15 cellular contexts compared by ENCODE assay signal in the genomic region with DNA sequence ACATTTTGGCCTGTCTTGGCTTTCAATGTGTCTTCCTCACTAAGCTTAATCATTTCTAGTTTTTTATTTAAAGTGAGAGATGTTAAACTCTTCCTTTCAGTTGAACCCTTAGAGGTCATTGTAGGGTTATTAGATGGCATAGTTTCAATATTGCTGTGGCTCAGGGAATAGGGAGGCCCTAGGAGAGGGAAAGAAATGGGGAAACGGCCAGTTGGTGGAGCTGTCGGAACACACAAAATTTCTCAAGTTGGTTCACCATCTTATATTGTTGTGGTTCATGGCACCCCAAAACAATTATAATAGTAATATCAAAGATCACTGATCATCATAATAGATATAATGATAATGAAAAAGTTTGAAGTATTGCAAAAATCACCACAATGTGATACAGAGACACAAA. TPM values are rescaled to one million over a fixed set of nuclear protein-coding genes. Genes with fewer than 3 reads are reported as not detected.
DNase-seq lines count a peak whose midpoint lies in the region; TF ChIP-seq lines count a peak whose summit lies in the region.
"Had no signal": no experiment of that assay in that cellular context is flagged by ENCODE, and none has a peak within 500 bp of the region (broad histone marks: within the 10 kb centered on the region; RNA-seq: fewer than 3 reads in every experiment).

No MANE protein-coding gene starts in this region.

- peak; percentile 32; the same call in 1 of the 2 replicates for TF ChIP-seq CTCF in A673 (conservative IDR thresholded peaks at IDR 0.05; ENCODE audit: low read depth, low read length)
- TF ChIP-seq CTCF in chondrocyte (IDR thresholded peaks at IDR 0.05) = peak; percentile 28
- TF ChIP-seq CTCF in RWPE1 (conservative IDR thresholded peaks at IDR 0.05; ENCODE audit: low read depth) = no peak

- in situ Hi-C loops in G401 (cut with HindIII; ENCODE audit: low sequenced_read_pairs) = no loop called here

- no peak overlapping the region for H3K4me3 ChIP-seq in A673 (ENCODE audit: low read depth, low read length, poor library complexity, severe bottlenecking)
- no peak overlapping the region for H3K4me3 ChIP-seq in NT2/D1 (ENCODE audit: insufficient read length, low read depth)

- no peak overlapping the region for H3K9ac ChIP-seq in NT2/D1 (ENCODE audit: insufficient read length, low read depth)

- POLR2A ChIA-PET in A673 (lab: Charles Lee; ENCODE audit: low non-redundant PET) (no interaction called here), RWPE1 (lab: Yijun Ruan, JAX; ENCODE audit: low non-redundant PET) (no interaction called here)

- H3K4me1 ChIP-seq in A673 (ENCODE audit: insufficient read depth, low read length, poor library complexity, severe bottlenecking) (no peaks in the 10 kb centered on the region), NT2/D1 (ENCODE audit: insufficient read depth, insufficient read length) (no peaks in the 10 kb centered on the region)

- DNase-seq in A673 (ENCODE audit: low spot score) = no peak
- peak; percentile 7 for DNase-seq in G401 (ENCODE audit: low spot score)
- DNase-seq in NT2/D1 (ENCODE audit: low read depth, low spot score) = peak; percentile 3
- DNase-seq in chondrocyte (ENCODE audit: low spot score) = no peak
- DNase-seq in stimulated activated CD4-positive, alpha-beta T cell treated with anti-CD3 and anti-CD28 coated beads, Interleukin-2, amount 100 ng/mL, for 24 hours = no peak
- DNase-seq in T-helper 2 cell treated with Interferon-gamma antibody and Interleukin-4, amounts not matched to agents 5 μg/mL and 100 μg/mL, for 36 hours (ENCODE audit: low spot score) = no peak
- DNase-seq in putamen (ENCODE audit: low spot score) = no peak
- DNase-seq in RWPE1 (ENCODE audit: low spot score) = no peak
- DNase-seq: activated CD8-positive, alpha-beta T cell treated with anti-CD3 and anti-CD28 coated beads, Interleukin-2, amount 10 ng/mL, durations not matched to agents 7 days and 5 days; central memory CD4-positive, alpha-beta T cell; hippocampal formation; NCI-H2029; NCI-H524 treated with DMSO at 0.1 percent for 48 hours; RPMI8226; T-helper 1 cell had no signal

- peaks cover 32% of the 10 kb centered on the region for H3K9me3 Mint-ChIP-seq in chondrocyte (ENCODE audit: low read depth)
- H3K9me3 Mint-ChIP-seq in T-helper 2 cell treated with Interferon-gamma antibody and Interleukin-4, amounts not matched to agents 5 μg/mL and 100 μg/mL, for 36 hours = peaks cover 7% of the 10 kb centered on the region

- H3K9me3 ChIP-seq in A673 (ENCODE audit: low read depth, low read length, poor library complexity, severe bottlenecking) (no peaks in the 10 kb centered on the region), NT2/D1 (ENCODE audit: insufficient read depth, low read length) (peaks cover 22% of the 10 kb centered on the region)

- H3K27me3 ChIP-seq in A673 (replicated peaks; ENCODE audit: insufficient read depth, low read depth, low read length, poor library complexity) = no peaks in the 10 kb centered on the region
- peaks cover 7% of the 10 kb centered on the region for H3K27me3 ChIP-seq in NT2/D1 (ENCODE audit: insufficient read depth, insufficient read length)

- H3K27ac Mint-ChIP-seq in chondrocyte (ENCODE audit: unreplicated experiment) = no peak overlapping the region
- no peak overlapping the region for H3K27ac Mint-ChIP-seq in T-helper 2 cell treated with Interferon-gamma antibody and Interleukin-4, amounts not matched to agents 5 μg/mL and 100 μg/mL, for 36 hours
- H3K27ac Mint-ChIP-seq: activated CD8-positive, alpha-beta T cell treated with anti-CD3 and anti-CD28 coated beads, Interleukin-2, amount 10 ng/mL, durations not matched to agents 7 days and 5 days had no signal

- intact Hi-C loops in A673 (cut with micrococcal nuclease; ENCODE audit: unreplicated experiment) = no loop called here

- CTCF ChIA-PET in A673 (lab: Charles Lee) (interaction anchor here (0.6 kb wide), 1 partner anchor 25 kb away, joined by 4 read pairs; no protein-coding TSS in a partner anchor), RWPE1 (lab: Yijun Ruan, JAX) (no interaction called here)

- BruUV-seq in A673 (replicated peaks; lab: Mats Ljungman, UMichigan) = no TSS peak

- H3K36me3 ChIP-seq in A673 (ENCODE audit: insufficient read depth, low read length, poor library complexity, severe bottlenecking) = no peaks in the 10 kb centered on the region
- no peaks in the 10 kb centered on the region for H3K36me3 ChIP-seq in NT2/D1 (ENCODE audit: insufficient read depth, insufficient read length, low read length)

- H3K4me1 Mint-ChIP-seq in chondrocyte (ENCODE audit: low read depth) = no peaks in the 10 kb centered on the region
- no peaks in the 10 kb centered on the region for H3K4me1 Mint-ChIP-seq in T-helper 2 cell treated with Interferon-gamma antibody and Interleukin-4, amounts not matched to agents 5 μg/mL and 100 μg/mL, for 36 hours (ENCODE audit: low read depth)

- H3K36me3 Mint-ChIP-seq in chondrocyte (ENCODE audit: low read depth) = no peaks in the 10 kb centered on the region
- no peaks in the 10 kb centered on the region for H3K36me3 Mint-ChIP-seq in T-helper 2 cell treated with Interferon-gamma antibody and Interleukin-4, amounts not matched to agents 5 μg/mL and 100 μg/mL, for 36 hours (ENCODE audit: low read depth)

- no peak overlapping the region for H3K4me3 Mint-ChIP-seq in chondrocyte (ENCODE audit: unreplicated experiment)
- H3K4me3 Mint-ChIP-seq in T-helper 2 cell treated with Interferon-gamma antibody and Interleukin-4, amounts not matched to agents 5 μg/mL and 100 μg/mL, for 36 hours = no peak overlapping the region
- H3K4me3 Mint-ChIP-seq: activated CD8-positive, alpha-beta T cell treated with anti-CD3 and anti-CD28 coated beads, Interleukin-2, amount 10 ng/mL, durations not matched to agents 7 days and 5 days had no signal

- H3K27me3 Mint-ChIP-seq in chondrocyte (ENCODE audit: low read depth) = no peaks in the 10 kb centered on the region
- no peaks in the 10 kb centered on the region for H3K27me3 Mint-ChIP-seq in T-helper 2 cell treated with Interferon-gamma antibody and Interleukin-4, amounts not matched to agents 5 μg/mL and 100 μg/mL, for 36 hours (ENCODE audit: low read depth)

- H3K27ac ChIP-seq in A673 (ENCODE audit: low read depth, low read length, poor library complexity, severe bottlenecking) (no peak overlapping the region), RWPE1 (no peak overlapping the region)

RNA-seq across cellular contexts. Expression of a gene that starts 31.4 kb away (rescaled TPM):
- total RNA-seq in A673 (2021) = 8.0 TPM in 2 replicates
- total RNA-seq in G401 (2014; rRNA removed; shearing (Covaris generic)) = 5.5 and 9.8 TPM in 2 replicates
- 19.4 to 30.1 TPM (median 29.6 TPM) in 3 replicates for total RNA-seq in chondrocyte

Comparison
In these comparisons a context has a peak if more than half of its experiments do, and no peak if none do; other contexts are left out.
1. DNase-seq: peak in G401 (single experiment) and NT2/D1 (single experiment); none in A673 (single experiment), chondrocyte (single experiment), stimulated activated CD4-positive, alpha-beta T cell treated with anti-CD3 and anti-CD28 coated beads, Interleukin-2, amount 100 ng/mL, for 24 hours (0 of 2), T-helper 2 cell treated with Interferon-gamma antibody and Interleukin-4, amounts not matched to agents 5 μg/mL and 100 μg/mL, for 36 hours (single experiment), putamen (single experiment) and RWPE1 (single experiment).